ENCODE assay signal across 29 cellular contexts in genomic region chr22:19224557-19224956, GRCh38.
"Had no signal": no experiment of that assay in that cellular context is flagged by ENCODE, and none has a peak within 500 bp of the region (broad histone marks: within the 10 kb centered on the region; RNA-seq: fewer than 3 reads in every experiment).

No MANE protein-coding gene starts in this region.

- ATAC-seq: effector memory CD8-positive, alpha-beta T cell; esophagus mucosa; foreskin keratinocyte; gastrocnemius medialis; gastroesophageal sphincter; heart left ventricle; heart right ventricle had no signal

- H3K27ac Mint-ChIP-seq: dendritic cell treated with granulocyte-macrophage colony-stimulating factor and Interleukin-4, amounts not matched to agents 40 ng/mL and 50 ng/mL, for 4 days; effector memory CD8-positive, alpha-beta T cell; endodermal cell had no signal

- H3K4me3 Mint-ChIP-seq: dendritic cell treated with granulocyte-macrophage colony-stimulating factor and Interleukin-4, amounts not matched to agents 40 ng/mL and 50 ng/mL, for 4 days; effector memory CD8-positive, alpha-beta T cell; endodermal cell had no signal

- H3K9me3 Mint-ChIP-seq: dendritic cell treated with granulocyte-macrophage colony-stimulating factor and Interleukin-4, amounts not matched to agents 40 ng/mL and 50 ng/mL, for 4 days; effector memory CD8-positive, alpha-beta T cell; endodermal cell had no signal

- H3K4me3 ChIP-seq: colonic mucosa, coronary artery, dorsolateral prefrontal cortex, esophagus muscularis mucosa, esophagus squamous epithelium, gastrocnemius medialis, gastroesophageal sphincter, heart left ventricle, heart right ventricle had no signal

- H3K4me1 ChIP-seq: colonic mucosa, esophagus squamous epithelium, foreskin keratinocyte, gastroesophageal sphincter had no signal

- FAIRE-seq: colon, endometrium, endothelial cell of umbilical vein, frontal cortex had no signal

- H3K36me3 ChIP-seq: colonic mucosa had no signal

- DNase-seq: colonic mucosa; cortex of kidney; dermis blood vessel endothelial cell; dorsolateral prefrontal cortex; effector CD4-positive, alpha-beta T cell; effector CD8-positive, alpha-beta T cell; effector memory CD4-positive, alpha-beta T cell; effector memory CD8-positive, alpha-beta T cell; endodermal cell; erythroblast; esophagus squamous epithelium; foreskin fibroblast; foreskin keratinocyte; foreskin melanocyte; gastrocnemius medialis; glutamatergic neuron; head of caudate nucleus; heart left ventricle; heart right ventricle had no signal

- H3K9me3 ChIP-seq: colonic mucosa, esophagus muscularis mucosa, esophagus squamous epithelium, gastrocnemius medialis, gastroesophageal sphincter, heart left ventricle, heart right ventricle had no signal

- H3K4me1 Mint-ChIP-seq: endodermal cell had no signal

- H3K27me3 ChIP-seq: colonic mucosa, dorsolateral prefrontal cortex, esophagus muscularis mucosa, esophagus squamous epithelium, foreskin keratinocyte, gastrocnemius medialis, gastroesophageal sphincter, heart left ventricle, heart right ventricle had no signal

- H3K27me3 Mint-ChIP-seq: dendritic cell treated with granulocyte-macrophage colony-stimulating factor and Interleukin-4, amounts not matched to agents 40 ng/mL and 50 ng/mL, for 4 days; effector memory CD8-positive, alpha-beta T cell had no signal

- H3K27ac ChIP-seq: colonic mucosa, coronary artery, dorsolateral prefrontal cortex, epithelial cell of prostate, esophagus muscularis mucosa, esophagus squamous epithelium, foreskin keratinocyte, gastrocnemius medialis, gastroesophageal sphincter, heart left ventricle, heart right ventricle had no signal
